20 cellular contexts compared by ENCODE assay signal in genomic region chr2:25302758-25303436, GRCh38. TPM values are rescaled to one million over a fixed set of nuclear protein-coding genes. Genes with fewer than 3 reads are reported as not detected.
DNase-seq lines count a peak whose midpoint lies in the region; ATAC-seq and TF ChIP-seq lines count a peak whose summit lies in the region.
"Had no signal": no experiment of that assay in that cellular context is flagged by ENCODE, and none has a peak within 500 bp of the region (broad histone marks: within the 10 kb centered on the region; RNA-seq: fewer than 3 reads in every experiment).

No MANE protein-coding gene starts in this region.

- H3K4me2 ChIP-seq in BLaER1: peak overlapping the region; percentile 98
- H3K4me2 ChIP-seq: hepatocyte had no signal

- H3K36me3 Mint-ChIP-seq in CD8-positive, alpha-beta memory T cell: peaks cover 4 to 76% (median 10%) of the 10 kb centered on the region in 3 donors

- H3K9ac ChIP-seq in BLaER1: peak overlapping the region; percentile 40; the same call in 1 of the 2 replicates

- no peaks in the 10 kb centered on the region for H3K27me3 Mint-ChIP-seq in CD8-positive, alpha-beta memory T cell
- H3K27me3 Mint-ChIP-seq in stimulated activated naive CD8-positive, alpha-beta T cell treated with anti-CD3 and anti-CD28 coated beads, Interleukin-15, amount 100 ng/mL, for 72 hours: no peaks in the 10 kb centered on the region

- peak overlapping the region; percentile 45 for H3K4me3 ChIP-seq in BLaER1
- no peak overlapping the region for H3K4me3 ChIP-seq in CD8-positive, alpha-beta memory T cell (ENCODE audit: low read length)
- no peak overlapping the region for H3K4me3 ChIP-seq in SJCRH30
- no peak overlapping the region for H3K4me3 ChIP-seq in right cardiac atrium (ENCODE audit: low read length)
- H3K4me3 ChIP-seq: hepatocyte had no signal

- H3K4me3 Mint-ChIP-seq in CD8-positive, alpha-beta memory T cell: peak overlapping the region in 2 of 7 donors; percentile 38 to 40
- H3K4me3 Mint-ChIP-seq in stimulated activated naive CD8-positive, alpha-beta T cell treated with anti-CD3 and anti-CD28 coated beads, Interleukin-15, amount 100 ng/mL, for 72 hours: no peak overlapping the region

- intact Hi-C loops in right cardiac atrium (cut with DNase I): no loop called here

- POLR2A ChIA-PET in CD8-positive, alpha-beta memory T cell (lab: Charles Lee): interaction anchor here (1.4 kb wide), 1 partner anchor 12 kb away, joined by 5 read pairs; no protein-coding TSS in a partner anchor
- POLR2A ChIA-PET in HEK293T (lab: Yijun Ruan, JAX): no interaction called here

- peaks cover 90% of the 10 kb centered on the region for H3K4me1 ChIP-seq in BLaER1
- peaks cover 49% of the 10 kb centered on the region for H3K4me1 ChIP-seq in CD8-positive, alpha-beta memory T cell (ENCODE audit: insufficient read depth, low read length)
- peaks cover 61% of the 10 kb centered on the region for H3K4me1 ChIP-seq in SJCRH30
- peaks cover 11% of the 10 kb centered on the region for H3K4me1 ChIP-seq in right cardiac atrium (ENCODE audit: control insufficient read depth, insufficient read depth, low read length)

- peaks cover 72% of the 10 kb centered on the region for H4K20me1 ChIP-seq in BLaER1

- H3K27me3 ChIP-seq in BLaER1 (no peaks in the 10 kb centered on the region), SJCRH30 (no peaks in the 10 kb centered on the region), right cardiac atrium (ENCODE audit: control insufficient read depth, insufficient read depth) (no peaks in the 10 kb centered on the region)
- H3K27me3 ChIP-seq in CD8-positive, alpha-beta memory T cell (ENCODE audit: insufficient read depth, low read length, poor library complexity, severe bottlenecking): no peaks in the 10 kb centered on the region
- H3K27me3 ChIP-seq: hepatocyte had no signal

- H3K9me3 ChIP-seq in BLaER1 (no peaks in the 10 kb centered on the region), SJCRH30 (replicated peaks) (no peaks in the 10 kb centered on the region), right cardiac atrium (ENCODE audit: control insufficient read depth, low read length) (no peaks in the 10 kb centered on the region)
- H3K9me3 ChIP-seq in CD8-positive, alpha-beta memory T cell (ENCODE audit: low read length): no peaks in the 10 kb centered on the region

- H3K27ac Mint-ChIP-seq in CD8-positive, alpha-beta memory T cell: peak overlapping the region in 6 of 8 donors; percentile 57 to 95 (median 92)
- H3K27ac Mint-ChIP-seq in stimulated activated naive CD8-positive, alpha-beta T cell treated with anti-CD3 and anti-CD28 coated beads, Interleukin-15, amount 100 ng/mL, for 72 hours: no peak overlapping the region

- peak overlapping the region; percentile 53 for H3K27ac ChIP-seq in BLaER1
- H3K27ac ChIP-seq in CD8-positive, alpha-beta memory T cell (ENCODE audit: low read depth, low read length): no peak overlapping the region
- peak overlapping the region; percentile 77 for H3K27ac ChIP-seq in SJCRH30
- peak overlapping the region; percentile 15 for H3K27ac ChIP-seq in right cardiac atrium (ENCODE audit: low read length)
- H3K27ac ChIP-seq: hepatocyte had no signal

- no peak for DNase-seq in CD8-positive, alpha-beta memory T cell
- DNase-seq in SJCRH30 (no peak), right cardiac atrium (no peak), NCI-H146 treated with DMSO at 0.1 percent for 48 hours (lab: John Stamatoyannopoulos, UW; ENCODE audit: unreplicated experiment) (no peak), HEK293T (ENCODE audit: extremely low spot score) (no peak), SHP77 (lab: John Stamatoyannopoulos, UW) (no peak)
- DNase-seq in stimulated activated naive CD8-positive, alpha-beta T cell treated with anti-CD3 and anti-CD28 coated beads, Interleukin-15, amount 100 ng/mL, for 72 hours: no peak
- DNase-seq: activated CD4-positive, CD25-positive, alpha-beta regulatory T cell; DMS153; islet precursor cell; mammary epithelial cell; NCI-H187 treated with DMSO at 0.1 percent for 48 hours; NCI-H226; NK-92 treated with Interleukin-12 subunit alpha and Interleukin-12 subunit beta, amount 100 ng/mL, for 24 hours; SHP77 treated with DMSO at 0.1 percent for 48 hours; small intestine; stimulated activated CD4-positive, alpha-beta T cell treated with anti-CD3 and anti-CD28 coated beads, Interleukin-4, amount 100 ng/mL, for 24 hours had no signal

- WGBS in right cardiac atrium: 69% methylated on average over 11 of the region's 11 CpGs

- peaks cover 26% of the 10 kb centered on the region for H3K36me3 ChIP-seq in BLaER1
- peaks cover 10% of the 10 kb centered on the region for H3K36me3 ChIP-seq in CD8-positive, alpha-beta memory T cell (ENCODE audit: insufficient read depth, low read length)
- peaks cover 11% of the 10 kb centered on the region for H3K36me3 ChIP-seq in SJCRH30

- CTCF ChIA-PET in CD8-positive, alpha-beta memory T cell (lab: Charles Lee): interaction anchor here (0.7 to 1.5 kb wide), 2 partner anchors 20 to 59 kb away, joined by 3 to 4 read pairs; no protein-coding TSS in a partner anchor
- CTCF ChIA-PET in HEK293T (lab: Yijun Ruan, JAX): no interaction called here

- peaks cover 63 to 70% (median 65%) of the 10 kb centered on the region in 3 donors for H3K4me1 Mint-ChIP-seq in CD8-positive, alpha-beta memory T cell
- peaks cover 97% of the 10 kb centered on the region for H3K4me1 Mint-ChIP-seq in stimulated activated naive CD8-positive, alpha-beta T cell treated with anti-CD3 and anti-CD28 coated beads, Interleukin-15, amount 100 ng/mL, for 72 hours

- no peaks in the 10 kb centered on the region for H3K9me3 Mint-ChIP-seq in CD8-positive, alpha-beta memory T cell
- H3K9me3 Mint-ChIP-seq in stimulated activated naive CD8-positive, alpha-beta T cell treated with anti-CD3 and anti-CD28 coated beads, Interleukin-15, amount 100 ng/mL, for 72 hours: no peaks in the 10 kb centered on the region
- H3K9me3 Mint-ChIP-seq: activated T-helper 2 cell treated with anti-CD3 and anti-CD28 coated beads, Interferon-gamma antibody, Interleukin-2, Interleukin-4, amounts not matched to agents 10 μg/mL and 5 μg/mL and 100 μg/mL, durations not matched to agents 14 hours and 24 hours and 36 hours had no signal

- ATAC-seq in right cardiac atrium: no peak
- ATAC-seq in stimulated activated naive CD8-positive, alpha-beta T cell treated with anti-CD3 and anti-CD28 coated beads, Interleukin-15, amount 100 ng/mL, for 72 hours: no peak

TF ChIP-seq in HEK293T, 16 proteins besides CTCF, POLR2A, EP300 and RAD21:
- TF ChIP-seq NFRKB (IDR thresholded peaks at IDR 0.05): no peak

RNA-seq across cellular contexts. Expression of gene DNMT3A, which starts 38.8 kb away (rescaled TPM):
- 10 to 100 TPM; 77.9 to 80.7 TPM for total RNA-seq in CD8-positive, alpha-beta memory T cell
- polyA plus RNA-seq in CD8-positive, alpha-beta memory T cell: 19.4 TPM
- 26.1 and 32.8 TPM in 2 replicates for total RNA-seq in SJCRH30 (2014; rRNA removed; shearing (Covaris generic))
- total RNA-seq in right cardiac atrium: 10 to 100 TPM; 20.0 to 22.9 (median 21.1) TPM
- polyA plus RNA-seq in right cardiac atrium: 9.9 TPM

Comparison
In these comparisons a context has a peak if more than half of its experiments do, and no peak if none do; other contexts are left out.
1. H3K27ac Mint-ChIP-seq: peak in CD8-positive, alpha-beta memory T cell (6 of 8); none in stimulated activated naive CD8-positive, alpha-beta T cell treated with anti-CD3 and anti-CD28 coated beads, Interleukin-15, amount 100 ng/mL, for 72 hours (0 of 2).